In genomic region chr15:32651229-32651837, GRCh38 we compare ENCODE assay signal across 8 cellular contexts. TPM values are rescaled to one million over a fixed set of nuclear protein-coding genes. Genes with fewer than 3 reads are reported as not detected.
DNase-seq lines count a peak whose midpoint lies in the region; ATAC-seq and TF ChIP-seq lines count a peak whose summit lies in the region.

No MANE protein-coding gene starts in this region.

- H2BK15ac ChIP-seq in mesendoderm (replicated peaks; ENCODE audit: low read depth): no peak overlapping the region

- H3K4me2 ChIP-seq in mesendoderm (ENCODE audit: low read length): no peak overlapping the region

- H3K79me1 ChIP-seq in mesendoderm (ENCODE audit: low read length): no peaks in the 10 kb centered on the region

- no peak overlapping the region for H2BK120ac ChIP-seq in mesendoderm (ENCODE audit: low read depth, low read length)

- H3K18ac ChIP-seq in mesendoderm (ENCODE audit: low read length): no peak overlapping the region

- H3K56ac ChIP-seq in mesendoderm (ENCODE audit: low read length): no peak overlapping the region

- peaks cover 12% of the 10 kb centered on the region for H3K4me1 ChIP-seq in mesendoderm (ENCODE audit: control insufficient read depth, low read depth, low read length)

- no peak overlapping the region for H4K8ac ChIP-seq in mesendoderm (ENCODE audit: low read depth, low read length)

- H2BK5ac ChIP-seq in mesendoderm (ENCODE audit: low read length): no peak overlapping the region

- H3K36me3 ChIP-seq in mesendoderm (ENCODE audit: control insufficient read depth, insufficient read depth, low read length): no peaks in the 10 kb centered on the region

- DNase-seq in NCI-H748 (lab: John Stamatoyannopoulos, UW; ENCODE audit: unreplicated experiment): peak; percentile 53
- no peak for DNase-seq in NCI-H748 treated with DMSO at 0.1 percent for 48 hours (lab: John Stamatoyannopoulos, UW)
- peak; percentile 72 for DNase-seq in H4 (ENCODE audit: low spot score)
- peak; percentile 51 for DNase-seq in MV-4-11 (lab: John Stamatoyannopoulos, UW)
- DNase-seq in dorsolateral prefrontal cortex: peak in 6 of 10 donors; percentile 35 to 68 (median 46)
- peak; percentile 82 for DNase-seq in mesendoderm
- DNase-seq in stromal cell of bone marrow (ENCODE audit: low read depth): peak; percentile 43

- H3K79me2 ChIP-seq in mesendoderm (ENCODE audit: control insufficient read depth, insufficient read depth, low read length): no peaks in the 10 kb centered on the region

- H3K23ac ChIP-seq in mesendoderm (ENCODE audit: low read length): no peak overlapping the region

- no peak overlapping the region for H2AK5ac ChIP-seq in mesendoderm (ENCODE audit: low read length)

- intact Hi-C loops in dorsolateral prefrontal cortex (cut with DNase I): loop anchor here in 1 of 2 donors (5.0 kb wide), 1 partner anchor 306 kb away; no protein-coding TSS in a partner anchor

- peak; percentile 51 to 53 for ATAC-seq in activated CD4-positive, CD25-positive, alpha-beta regulatory T cell treated with anti-CD3 and anti-CD28 coated beads, Interleukin-2, amount 50 U/mL, for 24 hours

- H3K27me3 ChIP-seq in dorsolateral prefrontal cortex: no peaks in the 10 kb centered on the region
- no peaks in the 10 kb centered on the region for H3K27me3 ChIP-seq in mesendoderm (ENCODE audit: insufficient read depth, low read length, poor library complexity)

- H3K4me3 ChIP-seq in dorsolateral prefrontal cortex (no peak overlapping the region), mesendoderm (ENCODE audit: low read length) (no peak overlapping the region)

- no peak overlapping the region for H3K27ac ChIP-seq in dorsolateral prefrontal cortex
- no peak overlapping the region for H3K27ac ChIP-seq in mesendoderm (ENCODE audit: low read depth, low read length)

- WGBS in mesendoderm (ENCODE audit: extremely low coverage, insufficient coverage, low lambda C conversion rate): no CpG with 5 or more reads among the region's 6 CpGs

- no peak overlapping the region for H4K5ac ChIP-seq in mesendoderm (ENCODE audit: low read length)

- no peak overlapping the region for H3K9ac ChIP-seq in mesendoderm (ENCODE audit: low read length)

- no peak overlapping the region for H3K4ac ChIP-seq in mesendoderm (ENCODE audit: low read depth, low read length)

- TF ChIP-seq CTCF in dorsolateral prefrontal cortex (IDR thresholded peaks at IDR 0.05 in 54 of 56, conservative IDR thresholded peaks at IDR 0.05 in 2 of 56; ENCODE audit: low read depth in 1 of 56, partially characterized antibody in 56 of 56): peak; percentile 53 to 94 (median 83)

RNA-seq across cellular contexts. Expression of gene SCG5, which starts 9.8 kb away (rescaled TPM):
- total RNA-seq in H4 (2014; rRNA removed; shearing (Covaris generic)): 0.64 and 0.95 TPM in 2 replicates
- total RNA-seq in dorsolateral prefrontal cortex: 100 to 1,000 TPM in 119 of 120 experiments, 10 to 100 TPM in 1; 61.3 to 336 (median 242) TPM
- 3.4 TPM for polyA plus RNA-seq in mesendoderm (2013, experiment 1 of 2)
- 3.7 TPM for polyA plus RNA-seq in mesendoderm (2013, experiment 2 of 2)

RNA-seq across cellular contexts. Expression of gene ARHGAP11A, which starts 36.0 kb away (rescaled TPM):
- 31.3 and 32.5 TPM in 2 replicates for total RNA-seq in H4 (2014; rRNA removed; shearing (Covaris generic))
- total RNA-seq in dorsolateral prefrontal cortex: 1 to 10 TPM in 117 of 120 experiments, under 1 TPM in 3; 0.75 to 8.5 (median 2.6) TPM
- polyA plus RNA-seq in mesendoderm (2013, experiment 1 of 2): 43.3 TPM
- 42.7 TPM for polyA plus RNA-seq in mesendoderm (2013, experiment 2 of 2)

RNA-seq across cellular contexts. Expression of gene GOLGA8N, which starts 58.1 kb away (rescaled TPM):
- total RNA-seq in H4 (2014; rRNA removed; shearing (Covaris generic)): 0.45 and 0.91 TPM in 2 replicates
- 10 to 100 TPM in 118 of 120 experiments, 1 to 10 TPM in 2; 9.7 to 34.0 (median 18.3) TPM for total RNA-seq in dorsolateral prefrontal cortex
- 0.25 TPM for polyA plus RNA-seq in mesendoderm (2013, experiment 1 of 2)
- 0.20 TPM for polyA plus RNA-seq in mesendoderm (2013, experiment 2 of 2)

Comparison
In these comparisons a context has a peak if more than half of its experiments do, and no peak if none do; other contexts are left out.
1. RNA of gene SCG5, which starts 9.8 kb away (total RNA-seq): 61.3 to 336 TPM in dorsolateral prefrontal cortex; 0.64 to 0.95 TPM in H4; every median in the first group is over 10 times any median in the second.